ENCODE assay signal across 1 cellular context in the genomic region with DNA sequence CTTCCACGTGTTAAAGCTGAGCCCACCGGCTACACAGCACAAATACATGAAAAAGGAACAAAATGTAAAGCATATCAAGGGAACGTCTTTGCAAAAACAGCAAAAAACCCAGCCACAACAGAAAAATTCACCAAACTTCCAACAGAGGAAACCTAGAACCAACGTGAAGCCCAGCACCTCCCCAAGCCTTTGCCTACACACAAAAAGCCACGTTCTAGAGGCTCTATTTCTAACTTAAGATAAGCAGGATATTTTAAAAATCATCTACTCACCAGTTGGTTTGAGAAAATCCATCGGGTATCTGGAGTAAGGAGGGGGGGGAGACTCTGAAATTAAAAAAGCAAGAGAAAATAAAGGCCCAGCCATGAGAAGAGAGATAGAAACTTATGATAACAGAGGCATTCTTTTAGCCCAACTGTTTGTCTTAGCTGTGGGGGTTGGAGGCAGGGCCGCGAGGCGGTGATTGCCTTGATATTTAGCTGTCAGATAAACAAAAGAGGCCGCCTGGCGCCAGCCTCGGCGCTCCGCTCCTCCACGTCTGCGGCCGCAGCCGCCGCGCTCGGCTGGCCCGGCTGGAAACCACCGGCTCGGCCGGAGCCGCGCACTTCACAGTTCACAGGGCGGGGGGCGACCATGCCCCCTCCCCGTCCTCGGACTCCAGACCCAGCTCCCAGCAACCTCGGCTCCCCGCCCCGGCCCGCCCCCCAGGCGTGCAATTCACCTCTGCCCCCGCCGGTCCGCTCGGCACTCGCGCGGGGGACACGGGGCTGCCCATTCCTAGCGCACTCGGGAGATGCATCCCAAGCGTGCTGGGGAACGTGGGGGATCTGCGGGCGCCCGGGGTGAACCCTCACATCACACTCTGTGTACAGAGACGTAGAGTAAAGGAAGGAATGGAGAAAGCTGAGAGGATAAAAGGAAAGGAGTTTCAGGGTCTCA.
A peak's percentile ranks its signal among the peaks of the same experiment; 100 is the strongest.
TF ChIP-seq lines count a peak whose summit lies in the region.

No MANE protein-coding gene starts in this region.

TF ChIP-seq in HEK293, 187 proteins besides CTCF, POLR2A, EP300 and RAD21 (continued from another document):
- peak; percentile 25; the same call in 1 of the 2 replicates for TF ChIP-seq KLF1 (tag by site-specific recombination; IDR thresholded peaks at IDR 0.05)
- TF ChIP-seq, protein P1, sequence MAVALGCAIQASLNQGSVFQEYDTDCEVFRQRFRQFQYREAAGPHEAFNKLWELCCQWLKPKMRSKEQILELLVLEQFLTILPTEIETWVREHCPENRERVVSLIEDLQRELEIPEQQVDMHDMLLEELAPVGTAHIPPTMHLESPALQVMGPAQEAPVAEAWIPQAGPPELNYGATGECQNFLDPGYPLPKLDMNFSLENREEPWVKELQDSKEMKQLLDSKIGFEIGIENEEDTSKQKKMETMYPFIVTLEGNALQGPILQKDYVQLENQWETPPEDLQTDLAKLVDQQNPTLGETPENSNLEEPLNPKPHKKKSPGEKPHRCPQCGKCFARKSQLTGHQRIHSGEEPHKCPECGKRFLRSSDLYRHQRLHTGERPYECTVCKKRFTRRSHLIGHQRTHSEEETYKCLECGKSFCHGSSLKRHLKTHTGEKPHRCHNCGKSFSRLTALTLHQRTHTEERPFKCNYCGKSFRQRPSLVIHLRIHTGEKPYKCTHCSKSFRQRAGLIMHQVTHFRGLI (tag by site-specific recombination; IDR thresholded peaks at IDR 0.05): peak; percentile 87
- TF ChIP-seq, protein P2, sequence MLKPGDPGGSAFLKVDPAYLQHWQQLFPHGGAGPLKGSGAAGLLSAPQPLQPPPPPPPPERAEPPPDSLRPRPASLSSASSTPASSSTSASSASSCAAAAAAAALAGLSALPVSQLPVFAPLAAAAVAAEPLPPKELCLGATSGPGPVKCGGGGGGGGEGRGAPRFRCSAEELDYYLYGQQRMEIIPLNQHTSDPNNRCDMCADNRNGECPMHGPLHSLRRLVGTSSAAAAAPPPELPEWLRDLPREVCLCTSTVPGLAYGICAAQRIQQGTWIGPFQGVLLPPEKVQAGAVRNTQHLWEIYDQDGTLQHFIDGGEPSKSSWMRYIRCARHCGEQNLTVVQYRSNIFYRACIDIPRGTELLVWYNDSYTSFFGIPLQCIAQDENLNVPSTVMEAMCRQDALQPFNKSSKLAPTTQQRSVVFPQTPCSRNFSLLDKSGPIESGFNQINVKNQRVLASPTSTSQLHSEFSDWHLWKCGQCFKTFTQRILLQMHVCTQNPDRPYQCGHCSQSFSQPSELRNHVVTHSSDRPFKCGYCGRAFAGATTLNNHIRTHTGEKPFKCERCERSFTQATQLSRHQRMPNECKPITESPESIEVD (tag by site-specific recombination; IDR thresholded peaks at IDR 0.05): peak; percentile 78
- TF ChIP-seq ZBTB20 (tag by site-specific recombination; IDR thresholded peaks at IDR 0.05): 0 out of 2 replicates have a peak, but pooled peaks have one; percentile 29
- TF ChIP-seq FEZF1 (tag by site-specific recombination; IDR thresholded peaks at IDR 0.05): peak; percentile 81
- TF ChIP-seq, protein P3, sequence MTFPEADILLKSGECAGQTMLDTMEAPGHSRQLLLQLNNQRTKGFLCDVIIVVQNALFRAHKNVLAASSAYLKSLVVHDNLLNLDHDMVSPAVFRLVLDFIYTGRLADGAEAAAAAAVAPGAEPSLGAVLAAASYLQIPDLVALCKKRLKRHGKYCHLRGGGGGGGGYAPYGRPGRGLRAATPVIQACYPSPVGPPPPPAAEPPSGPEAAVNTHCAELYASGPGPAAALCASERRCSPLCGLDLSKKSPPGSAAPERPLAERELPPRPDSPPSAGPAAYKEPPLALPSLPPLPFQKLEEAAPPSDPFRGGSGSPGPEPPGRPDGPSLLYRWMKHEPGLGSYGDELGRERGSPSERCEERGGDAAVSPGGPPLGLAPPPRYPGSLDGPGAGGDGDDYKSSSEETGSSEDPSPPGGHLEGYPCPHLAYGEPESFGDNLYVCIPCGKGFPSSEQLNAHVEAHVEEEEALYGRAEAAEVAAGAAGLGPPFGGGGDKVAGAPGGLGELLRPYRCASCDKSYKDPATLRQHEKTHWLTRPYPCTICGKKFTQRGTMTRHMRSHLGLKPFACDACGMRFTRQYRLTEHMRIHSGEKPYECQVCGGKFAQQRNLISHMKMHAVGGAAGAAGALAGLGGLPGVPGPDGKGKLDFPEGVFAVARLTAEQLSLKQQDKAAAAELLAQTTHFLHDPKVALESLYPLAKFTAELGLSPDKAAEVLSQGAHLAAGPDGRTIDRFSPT (tag by site-specific recombination; IDR thresholded peaks at IDR 0.05): peak; percentile 47
- TF ChIP-seq, protein P4, sequence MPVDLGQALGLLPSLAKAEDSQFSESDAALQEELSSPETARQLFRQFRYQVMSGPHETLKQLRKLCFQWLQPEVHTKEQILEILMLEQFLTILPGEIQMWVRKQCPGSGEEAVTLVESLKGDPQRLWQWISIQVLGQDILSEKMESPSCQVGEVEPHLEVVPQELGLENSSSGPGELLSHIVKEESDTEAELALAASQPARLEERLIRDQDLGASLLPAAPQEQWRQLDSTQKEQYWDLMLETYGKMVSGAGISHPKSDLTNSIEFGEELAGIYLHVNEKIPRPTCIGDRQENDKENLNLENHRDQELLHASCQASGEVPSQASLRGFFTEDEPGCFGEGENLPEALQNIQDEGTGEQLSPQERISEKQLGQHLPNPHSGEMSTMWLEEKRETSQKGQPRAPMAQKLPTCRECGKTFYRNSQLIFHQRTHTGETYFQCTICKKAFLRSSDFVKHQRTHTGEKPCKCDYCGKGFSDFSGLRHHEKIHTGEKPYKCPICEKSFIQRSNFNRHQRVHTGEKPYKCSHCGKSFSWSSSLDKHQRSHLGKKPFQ (tag by site-specific recombination; IDR thresholded peaks at IDR 0.05): 0 out of 2 replicates have a peak, but pooled peaks have one; percentile 25
- TF ChIP-seq SP7 (tag by site-specific recombination; IDR thresholded peaks at IDR 0.05): peak; percentile 70
- TF ChIP-seq, protein P5, sequence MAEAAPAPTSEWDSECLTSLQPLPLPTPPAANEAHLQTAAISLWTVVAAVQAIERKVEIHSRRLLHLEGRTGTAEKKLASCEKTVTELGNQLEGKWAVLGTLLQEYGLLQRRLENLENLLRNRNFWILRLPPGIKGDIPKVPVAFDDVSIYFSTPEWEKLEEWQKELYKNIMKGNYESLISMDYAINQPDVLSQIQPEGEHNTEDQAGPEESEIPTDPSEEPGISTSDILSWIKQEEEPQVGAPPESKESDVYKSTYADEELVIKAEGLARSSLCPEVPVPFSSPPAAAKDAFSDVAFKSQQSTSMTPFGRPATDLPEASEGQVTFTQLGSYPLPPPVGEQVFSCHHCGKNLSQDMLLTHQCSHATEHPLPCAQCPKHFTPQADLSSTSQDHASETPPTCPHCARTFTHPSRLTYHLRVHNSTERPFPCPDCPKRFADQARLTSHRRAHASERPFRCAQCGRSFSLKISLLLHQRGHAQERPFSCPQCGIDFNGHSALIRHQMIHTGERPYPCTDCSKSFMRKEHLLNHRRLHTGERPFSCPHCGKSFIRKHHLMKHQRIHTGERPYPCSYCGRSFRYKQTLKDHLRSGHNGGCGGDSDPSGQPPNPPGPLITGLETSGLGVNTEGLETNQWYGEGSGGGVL (tag by site-specific recombination; IDR thresholded peaks at IDR 0.05): peak; percentile 36; the same call in 1 of the 2 replicates
- TF ChIP-seq, protein P6, sequence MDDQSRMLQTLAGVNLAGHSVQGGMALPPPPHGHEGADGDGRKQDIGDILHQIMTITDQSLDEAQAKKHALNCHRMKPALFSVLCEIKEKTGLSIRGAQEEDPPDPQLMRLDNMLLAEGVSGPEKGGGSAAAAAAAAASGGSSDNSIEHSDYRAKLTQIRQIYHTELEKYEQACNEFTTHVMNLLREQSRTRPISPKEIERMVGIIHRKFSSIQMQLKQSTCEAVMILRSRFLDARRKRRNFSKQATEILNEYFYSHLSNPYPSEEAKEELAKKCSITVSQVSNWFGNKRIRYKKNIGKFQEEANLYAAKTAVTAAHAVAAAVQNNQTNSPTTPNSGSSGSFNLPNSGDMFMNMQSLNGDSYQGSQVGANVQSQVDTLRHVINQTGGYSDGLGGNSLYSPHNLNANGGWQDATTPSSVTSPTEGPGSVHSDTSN (CRISPR knock-in tag; IDR thresholded peaks at IDR 0.05): no peak
- peak; percentile 34 for TF ChIP-seq SP2 (tag by site-specific recombination; IDR thresholded peaks at IDR 0.05)
- TF ChIP-seq WT1 (tag by site-specific recombination; IDR thresholded peaks at IDR 0.05): peak; percentile 43; the same call in 1 of the 2 replicates
- peak; percentile 44 for TF ChIP-seq ZNF629 (tag by site-specific recombination; IDR thresholded peaks at IDR 0.05)
- TF ChIP-seq ZBTB8A (tag by site-specific recombination; IDR thresholded peaks at IDR 0.05): peak; percentile 59
- TF ChIP-seq ZNF114 (tag by site-specific recombination; IDR thresholded peaks at IDR 0.05): no peak
- TF ChIP-seq KLF10 (tag by site-specific recombination; IDR thresholded peaks at IDR 0.05): peak; percentile 57
- TF ChIP-seq SP3 (tag by site-specific recombination; IDR thresholded peaks at IDR 0.05): peak; percentile 63
- TF ChIP-seq ZNF596 (tag by site-specific recombination; IDR thresholded peaks at IDR 0.05): peak; percentile 69
- TF ChIP-seq ZNF768 (tag by site-specific recombination; IDR thresholded peaks at IDR 0.05): no peak
TF ChIP-seq in HEK293: peak in this region for 47.
